ENCODE assay signal across 1 cellular context in the genomic region with DNA sequence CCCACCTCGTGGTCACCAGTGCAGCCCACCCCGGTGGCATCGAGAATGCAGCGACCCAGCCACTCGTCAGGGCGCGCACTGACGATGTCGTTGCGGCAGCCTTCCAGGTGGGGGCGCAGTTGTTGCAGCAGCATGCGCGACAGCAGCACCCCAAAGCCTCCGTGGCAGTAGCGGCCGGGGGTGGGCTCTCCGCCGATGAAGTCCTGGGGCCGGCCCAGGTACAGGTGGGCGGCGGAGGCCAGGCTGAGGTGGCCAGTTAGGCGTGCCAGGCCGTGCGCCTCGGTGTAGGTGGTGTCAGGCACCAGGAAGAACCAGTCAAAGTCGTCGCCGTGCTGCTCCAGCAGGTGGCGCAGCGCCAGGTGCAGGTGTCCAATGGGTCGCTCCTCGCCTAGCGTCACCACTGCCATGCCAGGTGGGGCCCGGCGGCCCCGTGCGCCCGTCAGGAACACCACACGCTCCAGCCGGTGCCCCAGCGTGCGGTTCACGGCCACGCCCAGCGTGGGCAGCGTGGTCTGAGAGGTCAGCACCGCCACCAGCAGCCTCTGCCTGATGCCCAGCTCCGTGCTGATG.
TF ChIP-seq lines count a peak whose summit lies in the region.

No MANE protein-coding gene starts in this region.

TF ChIP-seq in HEK293, 187 proteins besides CTCF, POLR2A, EP300 and RAD21 (continued from another document and continues in another):
- TF ChIP-seq, protein P1, sequence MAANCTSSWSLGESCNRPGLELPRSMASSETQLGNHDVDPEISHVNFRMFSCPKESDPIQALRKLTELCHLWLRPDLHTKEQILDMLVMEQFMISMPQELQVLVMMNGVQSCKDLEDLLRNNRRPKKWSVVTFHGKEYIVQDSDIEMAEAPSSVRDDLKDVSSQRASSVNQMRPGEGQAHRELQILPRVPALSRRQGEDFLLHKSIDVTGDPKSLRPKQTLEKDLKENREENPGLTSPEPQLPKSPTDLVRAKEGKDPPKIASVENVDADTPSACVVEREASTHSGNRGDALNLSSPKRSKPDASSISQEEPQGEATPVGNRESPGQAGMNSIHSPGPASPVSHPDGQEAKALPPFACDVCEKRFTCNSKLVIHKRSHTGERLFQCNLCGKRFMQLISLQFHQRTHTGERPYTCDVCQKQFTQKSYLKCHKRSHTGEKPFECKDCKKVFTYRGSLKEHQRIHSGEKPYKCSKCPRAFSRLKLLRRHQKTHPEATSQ (tag by site-specific recombination; IDR thresholded peaks at IDR 0.05): peak; percentile 27; the same call in 1 of the 2 replicates
- TF ChIP-seq, protein P2, sequence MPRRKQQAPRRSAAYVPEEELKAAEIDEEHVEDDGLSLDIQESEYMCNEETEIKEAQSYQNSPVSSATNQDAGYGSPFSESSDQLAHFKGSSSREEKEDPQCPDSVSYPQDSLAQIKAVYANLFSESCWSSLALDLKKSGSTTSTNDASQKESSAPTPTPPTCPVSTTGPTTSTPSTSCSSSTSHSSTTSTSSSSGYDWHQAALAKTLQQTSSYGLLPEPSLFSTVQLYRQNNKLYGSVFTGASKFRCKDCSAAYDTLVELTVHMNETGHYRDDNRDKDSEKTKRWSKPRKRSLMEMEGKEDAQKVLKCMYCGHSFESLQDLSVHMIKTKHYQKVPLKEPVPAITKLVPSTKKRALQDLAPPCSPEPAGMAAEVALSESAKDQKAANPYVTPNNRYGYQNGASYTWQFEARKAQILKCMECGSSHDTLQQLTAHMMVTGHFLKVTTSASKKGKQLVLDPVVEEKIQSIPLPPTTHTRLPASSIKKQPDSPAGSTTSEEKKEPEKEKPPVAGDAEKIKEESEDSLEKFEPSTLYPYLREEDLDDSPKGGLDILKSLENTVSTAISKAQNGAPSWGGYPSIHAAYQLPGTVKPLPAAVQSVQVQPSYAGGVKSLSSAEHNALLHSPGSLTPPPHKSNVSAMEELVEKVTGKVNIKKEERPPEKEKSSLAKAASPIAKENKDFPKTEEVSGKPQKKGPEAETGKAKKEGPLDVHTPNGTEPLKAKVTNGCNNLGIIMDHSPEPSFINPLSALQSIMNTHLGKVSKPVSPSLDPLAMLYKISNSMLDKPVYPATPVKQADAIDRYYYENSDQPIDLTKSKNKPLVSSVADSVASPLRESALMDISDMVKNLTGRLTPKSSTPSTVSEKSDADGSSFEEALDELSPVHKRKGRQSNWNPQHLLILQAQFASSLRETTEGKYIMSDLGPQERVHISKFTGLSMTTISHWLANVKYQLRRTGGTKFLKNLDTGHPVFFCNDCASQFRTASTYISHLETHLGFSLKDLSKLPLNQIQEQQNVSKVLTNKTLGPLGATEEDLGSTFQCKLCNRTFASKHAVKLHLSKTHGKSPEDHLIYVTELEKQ (tag by site-specific recombination; IDR thresholded peaks at IDR 0.05; ENCODE audit: borderline replicate concordance): no peak
- TF ChIP-seq MEIS1 (CRISPR knock-in tag; IDR thresholded peaks at IDR 0.05; ENCODE audit: borderline replicate concordance) (no peak), ZNF266 (tag by site-specific recombination; IDR thresholded peaks at IDR 0.05; ENCODE audit: low read depth) (no peak), ZBTB48 (tag by site-specific recombination; IDR thresholded peaks at IDR 0.05) (peak; percentile 28; the same call in 1 of the 2 replicates), ZBTB20 (tag by site-specific recombination; IDR thresholded peaks at IDR 0.05) (peak; percentile 51; the same call in 1 of the 2 replicates), ZNF701 (tag by site-specific recombination; IDR thresholded peaks at IDR 0.05) (no peak), SP3 (tag by site-specific recombination; IDR thresholded peaks at IDR 0.05) (peak; percentile 35; the same call in 1 of the 2 replicates), GFI1B (tag by site-specific recombination; IDR thresholded peaks at IDR 0.05) (no peak), EGR2 (tag by site-specific recombination; IDR thresholded peaks at IDR 0.05; ENCODE audit: low read depth) (peak; percentile 79; the same call in 1 of the 2 replicates), ZNF302 (tag by site-specific recombination; IDR thresholded peaks at IDR 0.05; ENCODE audit: low read depth) (no peak), ZNF132 (tag by site-specific recombination; IDR thresholded peaks at IDR 0.05; ENCODE audit: borderline replicate concordance) (no peak), ZBTB8A (tag by site-specific recombination; IDR thresholded peaks at IDR 0.05) (peak; percentile 58), ZNF571 (tag by site-specific recombination; IDR thresholded peaks at IDR 0.05) (no peak), ZNF169 (tag by site-specific recombination; IDR thresholded peaks at IDR 0.05) (no peak), ZNF174 (tag by site-specific recombination; IDR thresholded peaks at IDR 0.05) (no peak), ZNF658 (tag by site-specific recombination; IDR thresholded peaks at IDR 0.05) (no peak), ZNF157 (tag by site-specific recombination; IDR thresholded peaks at IDR 0.05) (no peak), ZNF560 (tag by site-specific recombination; IDR thresholded peaks at IDR 0.05; ENCODE audit: borderline replicate concordance) (no peak), ZNF768 (tag by site-specific recombination; IDR thresholded peaks at IDR 0.05) (no peak), ZNF416 (tag by site-specific recombination; IDR thresholded peaks at IDR 0.05) (no peak), ZNF366 (tag by site-specific recombination; conservative IDR thresholded peaks at IDR 0.05) (no peak), ZNF529 (tag by site-specific recombination; IDR thresholded peaks at IDR 0.05; ENCODE audit: insufficient replicate concordance) (no peak), ZNF623 (tag by site-specific recombination; IDR thresholded peaks at IDR 0.05) (peak; percentile 34; the same call in 1 of the 2 replicates), KLF7 (tag by site-specific recombination; IDR thresholded peaks at IDR 0.05; ENCODE audit: borderline replicate concordance) (no peak), ZNF146 (tag by site-specific recombination; IDR thresholded peaks at IDR 0.05) (no peak)
- TF ChIP-seq, protein P3, sequence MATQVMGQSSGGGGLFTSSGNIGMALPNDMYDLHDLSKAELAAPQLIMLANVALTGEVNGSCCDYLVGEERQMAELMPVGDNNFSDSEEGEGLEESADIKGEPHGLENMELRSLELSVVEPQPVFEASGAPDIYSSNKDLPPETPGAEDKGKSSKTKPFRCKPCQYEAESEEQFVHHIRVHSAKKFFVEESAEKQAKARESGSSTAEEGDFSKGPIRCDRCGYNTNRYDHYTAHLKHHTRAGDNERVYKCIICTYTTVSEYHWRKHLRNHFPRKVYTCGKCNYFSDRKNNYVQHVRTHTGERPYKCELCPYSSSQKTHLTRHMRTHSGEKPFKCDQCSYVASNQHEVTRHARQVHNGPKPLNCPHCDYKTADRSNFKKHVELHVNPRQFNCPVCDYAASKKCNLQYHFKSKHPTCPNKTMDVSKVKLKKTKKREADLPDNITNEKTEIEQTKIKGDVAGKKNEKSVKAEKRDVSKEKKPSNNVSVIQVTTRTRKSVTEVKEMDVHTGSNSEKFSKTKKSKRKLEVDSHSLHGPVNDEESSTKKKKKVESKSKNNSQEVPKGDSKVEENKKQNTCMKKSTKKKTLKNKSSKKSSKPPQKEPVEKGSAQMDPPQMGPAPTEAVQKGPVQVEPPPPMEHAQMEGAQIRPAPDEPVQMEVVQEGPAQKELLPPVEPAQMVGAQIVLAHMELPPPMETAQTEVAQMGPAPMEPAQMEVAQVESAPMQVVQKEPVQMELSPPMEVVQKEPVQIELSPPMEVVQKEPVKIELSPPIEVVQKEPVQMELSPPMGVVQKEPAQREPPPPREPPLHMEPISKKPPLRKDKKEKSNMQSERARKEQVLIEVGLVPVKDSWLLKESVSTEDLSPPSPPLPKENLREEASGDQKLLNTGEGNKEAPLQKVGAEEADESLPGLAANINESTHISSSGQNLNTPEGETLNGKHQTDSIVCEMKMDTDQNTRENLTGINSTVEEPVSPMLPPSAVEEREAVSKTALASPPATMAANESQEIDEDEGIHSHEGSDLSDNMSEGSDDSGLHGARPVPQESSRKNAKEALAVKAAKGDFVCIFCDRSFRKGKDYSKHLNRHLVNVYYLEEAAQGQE (tag by site-specific recombination; IDR thresholded peaks at IDR 0.05): 0 out of 2 replicates have a peak, but pooled peaks have one; percentile 15
- TF ChIP-seq, protein P4, sequence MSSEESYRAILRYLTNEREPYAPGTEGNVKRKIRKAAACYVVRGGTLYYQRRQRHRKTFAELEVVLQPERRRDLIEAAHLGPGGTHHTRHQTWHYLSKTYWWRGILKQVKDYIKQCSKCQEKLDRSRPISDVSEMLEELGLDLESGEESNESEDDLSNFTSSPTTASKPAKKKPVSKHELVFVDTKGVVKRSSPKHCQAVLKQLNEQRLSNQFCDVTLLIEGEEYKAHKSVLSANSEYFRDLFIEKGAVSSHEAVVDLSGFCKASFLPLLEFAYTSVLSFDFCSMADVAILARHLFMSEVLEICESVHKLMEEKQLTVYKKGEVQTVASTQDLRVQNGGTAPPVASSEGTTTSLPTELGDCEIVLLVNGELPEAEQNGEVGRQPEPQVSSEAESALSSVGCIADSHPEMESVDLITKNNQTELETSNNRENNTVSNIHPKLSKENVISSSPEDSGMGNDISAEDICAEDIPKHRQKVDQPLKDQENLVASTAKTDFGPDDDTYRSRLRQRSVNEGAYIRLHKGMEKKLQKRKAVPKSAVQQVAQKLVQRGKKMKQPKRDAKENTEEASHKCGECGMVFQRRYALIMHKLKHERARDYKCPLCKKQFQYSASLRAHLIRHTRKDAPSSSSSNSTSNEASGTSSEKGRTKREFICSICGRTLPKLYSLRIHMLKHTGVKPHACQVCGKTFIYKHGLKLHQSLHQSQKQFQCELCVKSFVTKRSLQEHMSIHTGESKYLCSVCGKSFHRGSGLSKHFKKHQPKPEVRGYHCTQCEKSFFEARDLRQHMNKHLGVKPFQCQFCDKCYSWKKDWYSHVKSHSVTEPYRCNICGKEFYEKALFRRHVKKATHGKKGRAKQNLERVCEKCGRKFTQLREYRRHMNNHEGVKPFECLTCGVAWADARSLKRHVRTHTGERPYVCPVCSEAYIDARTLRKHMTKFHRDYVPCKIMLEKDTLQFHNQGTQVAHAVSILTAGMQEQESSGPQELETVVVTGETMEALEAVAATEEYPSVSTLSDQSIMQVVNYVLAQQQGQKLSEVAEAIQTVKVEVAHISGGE (tag by site-specific recombination; conservative IDR thresholded peaks at IDR 0.05; ENCODE audit: low read depth): no peak
- TF ChIP-seq, protein P5, sequence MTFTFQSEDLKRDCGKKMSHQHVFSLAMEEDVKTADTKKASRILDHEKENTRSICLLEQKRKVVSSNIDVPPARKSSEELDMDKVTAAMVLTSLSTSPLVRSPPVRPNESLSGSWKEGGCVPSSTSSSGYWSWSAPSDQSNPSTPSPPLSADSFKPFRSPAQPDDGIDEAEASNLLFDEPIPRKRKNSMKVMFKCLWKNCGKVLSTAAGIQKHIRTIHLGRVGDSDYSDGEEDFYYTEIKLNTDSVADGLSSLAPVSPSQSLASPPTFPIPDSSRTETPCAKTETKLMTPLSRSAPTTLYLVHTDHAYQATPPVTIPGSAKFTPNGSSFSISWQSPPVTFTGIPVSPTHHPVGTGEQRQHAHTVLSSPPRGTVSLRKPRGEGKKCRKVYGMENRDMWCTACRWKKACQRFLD (tag by site-specific recombination; IDR thresholded peaks at IDR 0.05): no peak
- TF ChIP-seq, protein P6, sequence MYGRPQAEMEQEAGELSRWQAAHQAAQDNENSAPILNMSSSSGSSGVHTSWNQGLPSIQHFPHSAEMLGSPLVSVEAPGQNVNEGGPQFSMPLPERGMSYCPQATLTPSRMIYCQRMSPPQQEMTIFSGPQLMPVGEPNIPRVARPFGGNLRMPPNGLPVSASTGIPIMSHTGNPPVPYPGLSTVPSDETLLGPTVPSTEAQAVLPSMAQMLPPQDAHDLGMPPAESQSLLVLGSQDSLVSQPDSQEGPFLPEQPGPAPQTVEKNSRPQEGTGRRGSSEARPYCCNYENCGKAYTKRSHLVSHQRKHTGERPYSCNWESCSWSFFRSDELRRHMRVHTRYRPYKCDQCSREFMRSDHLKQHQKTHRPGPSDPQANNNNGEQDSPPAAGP (tag by site-specific recombination; IDR thresholded peaks at IDR 0.05): peak; percentile 79; the same call in 1 of the 2 replicates
- TF ChIP-seq, protein P7, sequence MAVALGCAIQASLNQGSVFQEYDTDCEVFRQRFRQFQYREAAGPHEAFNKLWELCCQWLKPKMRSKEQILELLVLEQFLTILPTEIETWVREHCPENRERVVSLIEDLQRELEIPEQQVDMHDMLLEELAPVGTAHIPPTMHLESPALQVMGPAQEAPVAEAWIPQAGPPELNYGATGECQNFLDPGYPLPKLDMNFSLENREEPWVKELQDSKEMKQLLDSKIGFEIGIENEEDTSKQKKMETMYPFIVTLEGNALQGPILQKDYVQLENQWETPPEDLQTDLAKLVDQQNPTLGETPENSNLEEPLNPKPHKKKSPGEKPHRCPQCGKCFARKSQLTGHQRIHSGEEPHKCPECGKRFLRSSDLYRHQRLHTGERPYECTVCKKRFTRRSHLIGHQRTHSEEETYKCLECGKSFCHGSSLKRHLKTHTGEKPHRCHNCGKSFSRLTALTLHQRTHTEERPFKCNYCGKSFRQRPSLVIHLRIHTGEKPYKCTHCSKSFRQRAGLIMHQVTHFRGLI (tag by site-specific recombination; IDR thresholded peaks at IDR 0.05): no peak
- TF ChIP-seq, protein P8, sequence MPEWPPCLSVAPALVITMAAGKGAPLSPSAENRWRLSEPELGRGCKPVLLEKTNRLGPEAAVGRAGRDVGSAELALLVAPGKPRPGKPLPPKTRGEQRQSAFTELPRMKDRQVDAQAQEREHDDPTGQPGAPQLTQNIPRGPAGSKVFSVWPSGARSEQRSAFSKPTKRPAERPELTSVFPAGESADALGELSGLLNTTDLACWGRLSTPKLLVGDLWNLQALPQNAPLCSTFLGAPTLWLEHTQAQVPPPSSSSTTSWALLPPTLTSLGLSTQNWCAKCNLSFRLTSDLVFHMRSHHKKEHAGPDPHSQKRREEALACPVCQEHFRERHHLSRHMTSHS (tag by site-specific recombination; IDR thresholded peaks at IDR 0.05): no peak
- TF ChIP-seq, protein P9, sequence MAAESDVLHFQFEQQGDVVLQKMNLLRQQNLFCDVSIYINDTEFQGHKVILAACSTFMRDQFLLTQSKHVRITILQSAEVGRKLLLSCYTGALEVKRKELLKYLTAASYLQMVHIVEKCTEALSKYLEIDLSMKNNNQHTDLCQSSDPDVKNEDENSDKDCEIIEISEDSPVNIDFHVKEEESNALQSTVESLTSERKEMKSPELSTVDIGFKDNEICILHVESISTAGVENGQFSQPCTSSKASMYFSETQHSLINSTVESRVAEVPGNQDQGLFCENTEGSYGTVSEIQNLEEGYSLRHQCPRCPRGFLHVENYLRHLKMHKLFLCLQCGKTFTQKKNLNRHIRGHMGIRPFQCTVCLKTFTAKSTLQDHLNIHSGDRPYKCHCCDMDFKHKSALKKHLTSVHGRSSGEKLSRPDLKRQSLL (tag by site-specific recombination; IDR thresholded peaks at IDR 0.05): no peak
- TF ChIP-seq, protein P10, sequence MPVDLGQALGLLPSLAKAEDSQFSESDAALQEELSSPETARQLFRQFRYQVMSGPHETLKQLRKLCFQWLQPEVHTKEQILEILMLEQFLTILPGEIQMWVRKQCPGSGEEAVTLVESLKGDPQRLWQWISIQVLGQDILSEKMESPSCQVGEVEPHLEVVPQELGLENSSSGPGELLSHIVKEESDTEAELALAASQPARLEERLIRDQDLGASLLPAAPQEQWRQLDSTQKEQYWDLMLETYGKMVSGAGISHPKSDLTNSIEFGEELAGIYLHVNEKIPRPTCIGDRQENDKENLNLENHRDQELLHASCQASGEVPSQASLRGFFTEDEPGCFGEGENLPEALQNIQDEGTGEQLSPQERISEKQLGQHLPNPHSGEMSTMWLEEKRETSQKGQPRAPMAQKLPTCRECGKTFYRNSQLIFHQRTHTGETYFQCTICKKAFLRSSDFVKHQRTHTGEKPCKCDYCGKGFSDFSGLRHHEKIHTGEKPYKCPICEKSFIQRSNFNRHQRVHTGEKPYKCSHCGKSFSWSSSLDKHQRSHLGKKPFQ (tag by site-specific recombination; IDR thresholded peaks at IDR 0.05): no peak
